13 cellular contexts compared by ENCODE assay signal in genomic region chr21:46369520-46370235, GRCh38. TPM values are rescaled to one million over a fixed set of nuclear protein-coding genes. Genes with fewer than 3 reads are reported as not detected.
A peak's percentile ranks its signal among the peaks of the same experiment; 100 is the strongest.
DNase-seq lines count a peak whose midpoint lies in the region; ATAC-seq and TF ChIP-seq lines count a peak whose summit lies in the region.
"Had no signal": no experiment of that assay in that cellular context is flagged by ENCODE, and none has a peak within 500 bp of the region (broad histone marks: within the 10 kb centered on the region; RNA-seq: fewer than 3 reads in every experiment).

No MANE protein-coding gene starts in this region.

- H3K9me3 ChIP-seq in psoas muscle: no peaks in the 10 kb centered on the region

- H3K79me2 ChIP-seq in KMS-11 (ENCODE audit: insufficient read depth, low read depth): peaks cover 50% of the 10 kb centered on the region

- no peaks in the 10 kb centered on the region for H3K9me3 Mint-ChIP-seq in activated CD4-positive, alpha-beta T cell treated with anti-CD3 and anti-CD28 coated beads, Interleukin-2, amount 10 ng/mL, durations not matched to agents 24 days and 14 days
- H3K9me3 Mint-ChIP-seq in activated CD8-positive, alpha-beta T cell treated with anti-CD3 and anti-CD28 coated beads, Interleukin-2, amount 10 ng/mL, durations not matched to agents 7 days and 5 days (ENCODE audit: insufficient read depth): no peaks in the 10 kb centered on the region
- H3K9me3 Mint-ChIP-seq: neural crest cell had no signal

- CTCF ChIA-PET in activated CD8-positive, alpha-beta T cell treated with anti-CD3 and anti-CD28 coated beads, Interleukin-2, amount 10 ng/mL, durations not matched to agents 7 days and 5 days (lab: Charles Lee): interaction anchor here (0.9 to 1.4 kb wide), 2 partner anchors 9 to 44 kb away, joined by 3 read pairs; a partner anchor contains a TSS

- no peaks in the 10 kb centered on the region for H4K20me1 ChIP-seq in KMS-11 (ENCODE audit: insufficient read depth)

- H3K4me3 Mint-ChIP-seq in activated CD4-positive, alpha-beta T cell treated with anti-CD3 and anti-CD28 coated beads, Interleukin-2, amount 10 ng/mL, durations not matched to agents 24 days and 14 days: no peak overlapping the region
- peak overlapping the region; percentile 65 for H3K4me3 Mint-ChIP-seq in activated CD8-positive, alpha-beta T cell treated with anti-CD3 and anti-CD28 coated beads, Interleukin-2, amount 10 ng/mL, durations not matched to agents 7 days and 5 days
- H3K4me3 Mint-ChIP-seq: neural crest cell had no signal

- H3K27ac ChIP-seq in KMS-11 (peak overlapping the region; percentile 95), psoas muscle (peak overlapping the region; percentile 65)

- TF ChIP-seq CTCF in KMS-11 (conservative IDR thresholded peaks at IDR 0.05; ENCODE audit: low read depth, low read length): no peak
- no peak for TF ChIP-seq CTCF in psoas muscle (IDR thresholded peaks at IDR 0.05)

- intact Hi-C loops in activated CD4-positive, alpha-beta T cell treated with anti-CD3 and anti-CD28 coated beads, Interleukin-2, amount 10 ng/mL, durations not matched to agents 24 days and 14 days (cut with micrococcal nuclease): loop anchor here (5.0 kb wide), 1 partner anchor 47 kb away; the partner anchor contains the start of genes C21orf58 and PCNT
- intact Hi-C loops in psoas muscle (cut with DNase I): no loop called here

- peak overlapping the region; percentile 85 for H3K4me2 ChIP-seq in KMS-11
- H3K4me2 ChIP-seq: smooth muscle cell had no signal

- DNase-seq in activated CD4-positive, alpha-beta T cell treated with anti-CD3 and anti-CD28 coated beads, Interleukin-2, amount 10 ng/mL, durations not matched to agents 24 days and 14 days: no peak
- no peak for DNase-seq in activated CD4-positive, alpha-beta T cell treated with anti-CD3 and anti-CD28 coated beads, Interleukin-2, amount 50 U/mL, for 4 hours
- DNase-seq in activated CD8-positive, alpha-beta T cell treated with anti-CD3 and anti-CD28 coated beads, Interleukin-2, amount 10 ng/mL, durations not matched to agents 7 days and 5 days: no peak
- DNase-seq in psoas muscle: no peak
- DNase-seq in NCI-H1048 (lab: John Stamatoyannopoulos, UW): no peak
- DNase-seq in NCI-H748 treated with DMSO at 0.1 percent for 48 hours (lab: John Stamatoyannopoulos, UW): no peak
- DNase-seq: DMS 273 treated with DMSO at 0.1 percent for 48 hours, HCEC 1CT, trophoblast cell had no signal

- H3K27me3 ChIP-seq in KMS-11 (ENCODE audit: insufficient read depth, low read depth) (no peaks in the 10 kb centered on the region), psoas muscle (ENCODE audit: insufficient read depth in 3 of 3, low read length in 2 of 3) (no peaks in the 10 kb centered on the region)

- 62 to 82% (median 66%) methylated on average over 17 to 20 of the region's 20 CpGs for WGBS in psoas muscle, 3 donors

- POLR2A ChIA-PET in activated CD8-positive, alpha-beta T cell treated with anti-CD3 and anti-CD28 coated beads, Interleukin-2, amount 10 ng/mL, durations not matched to agents 7 days and 5 days (lab: Charles Lee): no interaction called here

- peak overlapping the region; percentile 42; the same call in 1 of the 2 replicates for H2AFZ ChIP-seq in KMS-11 (ENCODE audit: low read depth)

- peak overlapping the region; percentile 65; the same call in 1 of the 2 replicates for H3K9ac ChIP-seq in KMS-11

- H3K36me3 ChIP-seq in KMS-11 (ENCODE audit: insufficient read depth) (no peaks in the 10 kb centered on the region; the same call in 1 of the 2 replicates), psoas muscle (ENCODE audit: insufficient read depth in 1 of 2, low read depth in 1 of 2) (peaks cover 5 to 64% of the 10 kb centered on the region in 2 donors)

- peaks cover 52% of the 10 kb centered on the region for H3K4me1 ChIP-seq in KMS-11 (ENCODE audit: low read depth, poor library complexity, severe bottlenecking)
- peaks cover 38% of the 10 kb centered on the region for H3K4me1 ChIP-seq in psoas muscle

- H3K36me3 Mint-ChIP-seq in activated CD4-positive, alpha-beta T cell treated with anti-CD3 and anti-CD28 coated beads, Interleukin-2, amount 10 ng/mL, durations not matched to agents 24 days and 14 days (ENCODE audit: low read depth): peaks cover 35% of the 10 kb centered on the region
- peaks cover 63% of the 10 kb centered on the region for H3K36me3 Mint-ChIP-seq in activated CD8-positive, alpha-beta T cell treated with anti-CD3 and anti-CD28 coated beads, Interleukin-2, amount 10 ng/mL, durations not matched to agents 7 days and 5 days (ENCODE audit: low read depth)

- no peak overlapping the region for H3K4me3 ChIP-seq in KMS-11 (IDR thresholded peaks at IDR 0.05; ENCODE audit: insufficient read depth, low read depth, low read length)
- H3K4me3 ChIP-seq in psoas muscle: peak overlapping the region; percentile 11
- H3K4me3 ChIP-seq: smooth muscle cell had no signal

- no peaks in the 10 kb centered on the region for H3K27me3 Mint-ChIP-seq in activated CD4-positive, alpha-beta T cell treated with anti-CD3 and anti-CD28 coated beads, Interleukin-2, amount 10 ng/mL, durations not matched to agents 24 days and 14 days
- H3K27me3 Mint-ChIP-seq in activated CD8-positive, alpha-beta T cell treated with anti-CD3 and anti-CD28 coated beads, Interleukin-2, amount 10 ng/mL, durations not matched to agents 7 days and 5 days (ENCODE audit: low read depth): no peaks in the 10 kb centered on the region

- peak overlapping the region; percentile 20 for H3K27ac Mint-ChIP-seq in activated CD4-positive, alpha-beta T cell treated with anti-CD3 and anti-CD28 coated beads, Interleukin-2, amount 10 ng/mL, durations not matched to agents 24 days and 14 days
- peak overlapping the region; percentile 83 for H3K27ac Mint-ChIP-seq in activated CD8-positive, alpha-beta T cell treated with anti-CD3 and anti-CD28 coated beads, Interleukin-2, amount 10 ng/mL, durations not matched to agents 7 days and 5 days

- no peak for ATAC-seq in activated CD8-positive, alpha-beta T cell treated with anti-CD3 and anti-CD28 coated beads, Interleukin-2, amount 10 ng/mL, durations not matched to agents 7 days and 5 days
- ATAC-seq in psoas muscle (no peak), HG03175 (IDR thresholded peaks at IDR 0.05; ENCODE audit: unreplicated experiment) (no peak)

- peaks cover 20% of the 10 kb centered on the region for H3K4me1 Mint-ChIP-seq in activated CD4-positive, alpha-beta T cell treated with anti-CD3 and anti-CD28 coated beads, Interleukin-2, amount 10 ng/mL, durations not matched to agents 24 days and 14 days
- H3K4me1 Mint-ChIP-seq in activated CD8-positive, alpha-beta T cell treated with anti-CD3 and anti-CD28 coated beads, Interleukin-2, amount 10 ng/mL, durations not matched to agents 7 days and 5 days (ENCODE audit: low read depth): peaks cover 33% of the 10 kb centered on the region
- H3K4me1 Mint-ChIP-seq: neural crest cell had no signal

RNA-seq across cellular contexts. Expression of gene PCNT, which starts 45.7 kb away (rescaled TPM):
- 52.0 and 61.2 TPM in 2 replicates for total RNA-seq in activated CD4-positive, alpha-beta T cell treated with anti-CD3 and anti-CD28 coated beads, Interleukin-2, amount 10 ng/mL, durations not matched to agents 24 days and 14 days
- 10 to 100 TPM; 89.0 to 98.8 TPM for total RNA-seq in activated CD8-positive, alpha-beta T cell treated with anti-CD3 and anti-CD28 coated beads, Interleukin-2, amount 10 ng/mL, durations not matched to agents 7 days and 5 days
- total RNA-seq in psoas muscle: 100 to 1,000 TPM in 3 of 4 donors, 10 to 100 TPM in 1; 99.4 to 642 (median 295) TPM
- polyA plus RNA-seq in psoas muscle: 100 to 1,000 TPM; 118 to 294 (median 248) TPM

RNA-seq across cellular contexts. Expression of gene C21orf58, which starts 46.0 kb away (rescaled TPM):
- total RNA-seq in activated CD4-positive, alpha-beta T cell treated with anti-CD3 and anti-CD28 coated beads, Interleukin-2, amount 10 ng/mL, durations not matched to agents 24 days and 14 days: 28.4 and 33.4 TPM in 2 replicates
- 10 to 100 TPM; 59.0 to 65.4 TPM for total RNA-seq in activated CD8-positive, alpha-beta T cell treated with anti-CD3 and anti-CD28 coated beads, Interleukin-2, amount 10 ng/mL, durations not matched to agents 7 days and 5 days
- 1 to 10 TPM in 3 of 4 donors, under 1 TPM in 1; 0.49 to 3.0 (median 1.1) TPM for total RNA-seq in psoas muscle
- polyA plus RNA-seq in psoas muscle: 1 to 10 TPM in 1 of 3 donors, under 1 TPM in 2; 0.38 to 2.3 (median 0.47) TPM
